8 cellular contexts compared by ENCODE assay signal in genomic region chr9:104747245-104747564, GRCh38. TPM values are rescaled to one million over a fixed set of nuclear protein-coding genes. Genes with fewer than 3 reads are reported as not detected.
DNase-seq lines count a peak whose midpoint lies in the region; ATAC-seq lines count a peak whose summit lies in the region.

No MANE protein-coding gene starts in this region.

- H3K27me3 Mint-ChIP-seq in activated T-helper 17 cell treated with anti-CD3 and anti-CD28 coated beads, Interleukin-2, amount 50 U/mL, for 72 hours = no peaks in the 10 kb centered on the region

- H3K4me1 ChIP-seq in iPS-18a (ENCODE audit: control insufficient read depth, low read depth, low read length) = peaks cover 4% of the 10 kb centered on the region
- H3K4me1 ChIP-seq in subcutaneous abdominal adipose tissue (ENCODE audit: control insufficient read depth in 5 of 5, insufficient read depth in 5 of 5, low read length in 5 of 5) = peaks cover 5 to 28% (median 20%) of the 10 kb centered on the region in 5 donors

- H3K4me1 Mint-ChIP-seq in activated T-helper 17 cell treated with anti-CD3 and anti-CD28 coated beads, Interleukin-2, amount 50 U/mL, for 72 hours = peaks cover 9% of the 10 kb centered on the region

- H3K27ac ChIP-seq in iPS-18a (ENCODE audit: low read length) (no peak overlapping the region), subcutaneous abdominal adipose tissue (ENCODE audit: low read depth, low read length) (peak overlapping the region; percentile 85)

- H3K36me3 ChIP-seq in iPS-18a (ENCODE audit: control insufficient read depth, low read depth, low read length) (no peaks in the 10 kb centered on the region), subcutaneous abdominal adipose tissue (ENCODE audit: control insufficient read depth in 5 of 5, insufficient read depth in 5 of 5, low read length in 5 of 5) (peaks cover 7 to 13% (median 9%) of the 10 kb centered on the region in 5 donors)

- H3K27ac Mint-ChIP-seq in activated T-helper 17 cell treated with anti-CD3 and anti-CD28 coated beads, Interleukin-2, amount 50 U/mL, for 72 hours = peak overlapping the region; percentile 75

- H3K9me3 ChIP-seq in iPS-18a (ENCODE audit: control insufficient read depth, low read depth, low read length) (no peaks in the 10 kb centered on the region), subcutaneous abdominal adipose tissue (ENCODE audit: control insufficient read depth in 5 of 5, low read length in 5 of 5) (no peaks in the 10 kb centered on the region)

- DNase-seq in NCI-H1694 treated with DMSO at 0.1 percent for 48 hours (lab: John Stamatoyannopoulos, UW) (peak; percentile 72), NCI-H1694 (lab: John Stamatoyannopoulos, UW) (no peak), KG1 (lab: John Stamatoyannopoulos, UW) (no peak), NCI-H2107 treated with DMSO at 0.1 percent for 48 hours (lab: John Stamatoyannopoulos, UW; ENCODE audit: unreplicated experiment) (no peak)

- peak overlapping the region; percentile 84 for H3K4me3 Mint-ChIP-seq in activated T-helper 17 cell treated with anti-CD3 and anti-CD28 coated beads, Interleukin-2, amount 50 U/mL, for 72 hours

- H3K9me3 Mint-ChIP-seq in activated T-helper 17 cell treated with anti-CD3 and anti-CD28 coated beads, Interleukin-2, amount 50 U/mL, for 72 hours = no peaks in the 10 kb centered on the region

- H3K9ac ChIP-seq in iPS-18a (ENCODE audit: low read length) (peak overlapping the region; percentile 64), subcutaneous abdominal adipose tissue (ENCODE audit: low read length in 5 of 5) (peak overlapping the region; percentile 81 to 97 (median 92))

- peaks cover 14% of the 10 kb centered on the region for H3K36me3 Mint-ChIP-seq in activated T-helper 17 cell treated with anti-CD3 and anti-CD28 coated beads, Interleukin-2, amount 50 U/mL, for 72 hours (ENCODE audit: low read depth)

- H3K27me3 ChIP-seq in iPS-18a (ENCODE audit: control insufficient read depth, insufficient read depth, low read length) (no peaks in the 10 kb centered on the region), subcutaneous abdominal adipose tissue (ENCODE audit: control insufficient read depth in 5 of 5, insufficient read depth in 4 of 5, low read length in 5 of 5) (no peaks in the 10 kb centered on the region)

- H3K4me3 ChIP-seq in iPS-18a (ENCODE audit: low read length) = peak overlapping the region; percentile 87
- peak overlapping the region; percentile 80 to 97 (median 91) for H3K4me3 ChIP-seq in subcutaneous abdominal adipose tissue (ENCODE audit: low read depth in 1 of 5, low read length in 5 of 5)

- ATAC-seq in activated T-helper 17 cell treated with anti-CD3 and anti-CD28 coated beads, Interleukin-2, amount 50 U/mL, for 72 hours (replicated peaks) = peak; percentile 26
- no peak for ATAC-seq in HG03460 (IDR thresholded peaks at IDR 0.05; ENCODE audit: unreplicated experiment)

RNA-seq across cellular contexts. Expression of gene NIPSNAP3A, which starts 0.3 kb away (rescaled TPM):
- 10 to 100 TPM in 1 of 2 donors, 1 to 10 TPM in 1; 7.1 to 10.3 TPM for total RNA-seq in activated T-helper 17 cell treated with anti-CD3 and anti-CD28 coated beads, Interleukin-2, amount 50 U/mL, for 72 hours

RNA-seq across cellular contexts. Expression of gene NIPSNAP3B, which starts 16.7 kb away (rescaled TPM):
- total RNA-seq in activated T-helper 17 cell treated with anti-CD3 and anti-CD28 coated beads, Interleukin-2, amount 50 U/mL, for 72 hours = 1 to 10 TPM in 1 of 2 donors, under 1 TPM in 1; 0.48 to 1.6 TPM

RNA-seq across cellular contexts. Expression of gene OR13D1, which starts 52.9 kb away (rescaled TPM):
- total RNA-seq in activated T-helper 17 cell treated with anti-CD3 and anti-CD28 coated beads, Interleukin-2, amount 50 U/mL, for 72 hours = not detected
